Comparison of ENCODE assay signal across 8 cellular contexts in genomic region chr1:11099310-11100148, GRCh38. TPM values are rescaled to one million over a fixed set of nuclear protein-coding genes. Genes with fewer than 3 reads are reported as not detected.
DNase-seq lines count a peak whose midpoint lies in the region; ATAC-seq and TF ChIP-seq lines count a peak whose summit lies in the region.

EXOSC10 (minus strand) TSS chr1:11099869; CDS start chr1:11099831, 38 bp downstream.

- WGBS in H9 (ENCODE audit: extremely low coverage, insufficient read length, low lambda C conversion rate) = no CpG with 5 or more reads among the region's 78 CpGs

- H3K4me2 ChIP-seq in H9 (ENCODE audit: insufficient read depth, insufficient read length, low read length) (peak within 1 kb of the TSS; percentile 50), MM.1S (ENCODE audit: low read depth, low read length) (peak within 1 kb of the TSS; percentile 89), neural cell (ENCODE audit: low read length) (peak within 1 kb of the TSS; percentile 92)

- no peak within 1 kb of the TSS for H2BK20ac ChIP-seq in H9 (ENCODE audit: low read depth, low read length, poor library complexity, severe bottlenecking)

- no peak within 1 kb of the TSS for H2BK15ac ChIP-seq in H9 (ENCODE audit: low read depth, low read length)

- peak; percentile 90 for DNase-seq in EL
- DNase-seq in H9 = peak; percentile 94
- DNase-seq in MM.1S = peak; percentile 94
- DNase-seq in SHP77 treated with DMSO at 0.1 percent for 48 hours (lab: John Stamatoyannopoulos, UW) = peak; percentile 83
- DNase-seq in activated gamma-delta T cell treated with Interleukin-2 at 50 U/mL for 16 hours = peak; percentile 95
- peak; percentile 85 for DNase-seq in fibroblast of villous mesenchyme (ENCODE audit: low read depth)
- DNase-seq in stimulated activated naive CD8-positive, alpha-beta T cell treated with anti-CD3 and anti-CD28 coated beads, Interleukin-15, amount 100 ng/mL, for 72 hours = peak; percentile 94 to 95

- no peaks in the 10 kb centered on the region for H3K9me3 Mint-ChIP-seq in H9
- H3K9me3 Mint-ChIP-seq in stimulated activated naive CD8-positive, alpha-beta T cell treated with anti-CD3 and anti-CD28 coated beads, Interleukin-15, amount 100 ng/mL, for 72 hours = no peaks in the 10 kb centered on the region

- H3K27me3 Mint-ChIP-seq in H9 (ENCODE audit: low read depth) = no peaks in the 10 kb centered on the region
- no peaks in the 10 kb centered on the region for H3K27me3 Mint-ChIP-seq in stimulated activated naive CD8-positive, alpha-beta T cell treated with anti-CD3 and anti-CD28 coated beads, Interleukin-15, amount 100 ng/mL, for 72 hours

- no peak for TF ChIP-seq EP300 in neural cell (conservative IDR thresholded peaks at IDR 0.05; ENCODE audit: poor library complexity, severe bottlenecking)

- H3K79me2 ChIP-seq in H9 (ENCODE audit: insufficient read depth, low read length) (no peaks in the 10 kb centered on the region), MM.1S (ENCODE audit: low read length) (peaks cover 26% of the 10 kb centered on the region), neural cell (replicated peaks; ENCODE audit: insufficient read depth, low read length) (peaks cover 19% of the 10 kb centered on the region)

- H4K91ac ChIP-seq in H9 (ENCODE audit: insufficient read length, low read depth, low read length) = no peak within 1 kb of the TSS

- H2BK120ac ChIP-seq in H9 (ENCODE audit: low read depth, low read length, poor library complexity, severe bottlenecking) = no peak within 1 kb of the TSS

- H3K4ac ChIP-seq in H9 (ENCODE audit: low read depth, low read length) = no peak within 1 kb of the TSS

- H3K4me3 ChIP-seq in MM.1S (ENCODE audit: low read length) = peak within 1 kb of the TSS; percentile 97
- H3K4me3 ChIP-seq in fibroblast of villous mesenchyme (ENCODE audit: low read depth, low read length) = peak within 1 kb of the TSS; percentile 98
- peak within 1 kb of the TSS; percentile 96 for H3K4me3 ChIP-seq in neural cell (ENCODE audit: low read length)

- H3K18ac ChIP-seq in H9 (ENCODE audit: insufficient read length, low read depth, low read length) = peak within 1 kb of the TSS; percentile 76

- no peaks in the 10 kb centered on the region for H3K9me3 ChIP-seq in H9 (ENCODE audit: control insufficient read depth, low read depth, low read length)
- H3K9me3 ChIP-seq in MM.1S (replicated peaks; ENCODE audit: insufficient read depth, low read length) = no peaks in the 10 kb centered on the region
- no peaks in the 10 kb centered on the region for H3K9me3 ChIP-seq in neural cell (ENCODE audit: low read length)

- H2AFZ ChIP-seq in H9 (ENCODE audit: low read length) = peak within 1 kb of the TSS; percentile 44
- peak within 1 kb of the TSS; percentile 85 for H2AFZ ChIP-seq in MM.1S (ENCODE audit: low read length)
- peak within 1 kb of the TSS; percentile 90 for H2AFZ ChIP-seq in neural cell (ENCODE audit: low read depth, low read length)

- H3F3A ChIP-seq in MM.1S (ENCODE audit: insufficient read depth, low read length) (no peaks in the 10 kb centered on the region), neural cell (ENCODE audit: insufficient read depth, low read length, poor library complexity, severe bottlenecking) (no peaks in the 10 kb centered on the region)

- H3K27ac ChIP-seq in H9 (ENCODE audit: insufficient read length, low read depth, low read length) (no peak within 1 kb of the TSS), MM.1S (ENCODE audit: low read length) (peak within 1 kb of the TSS; percentile 66; the same call in 1 of the 2 replicates), neural cell (ENCODE audit: low read length) (peak within 1 kb of the TSS; percentile 75)

- no peak within 1 kb of the TSS for H3K23ac ChIP-seq in H9 (ENCODE audit: insufficient read length, low read depth, low read length)

- H4K8ac ChIP-seq in H9 (replicated peaks; ENCODE audit: insufficient read length, low read depth, low read length) = no peak within 1 kb of the TSS

- no peaks in the 10 kb centered on the region; the same call in 1 of the 2 replicates for H3K36me3 ChIP-seq in MM.1S (replicated peaks; ENCODE audit: insufficient read depth, low read length)
- H3K36me3 ChIP-seq in neural cell (ENCODE audit: insufficient read depth, low read length) = no peaks in the 10 kb centered on the region

- peak within 1 kb of the TSS; percentile 90 to 99 (median 97) for H3K27ac Mint-ChIP-seq in H9
- peak within 1 kb of the TSS; percentile 99 to 100 for H3K27ac Mint-ChIP-seq in stimulated activated naive CD8-positive, alpha-beta T cell treated with anti-CD3 and anti-CD28 coated beads, Interleukin-15, amount 100 ng/mL, for 72 hours

- ATAC-seq in stimulated activated naive CD8-positive, alpha-beta T cell treated with anti-CD3 and anti-CD28 coated beads, Interleukin-15, amount 100 ng/mL, for 72 hours = peak; percentile 97

- H3K36me3 Mint-ChIP-seq in H9 (ENCODE audit: insufficient read depth in 1 of 3, low read depth in 3 of 3) = peaks cover 9 to 37% (median 33%) of the 10 kb centered on the region in 3 experiments; a peak in 6 of 7 replicates

- H3K56ac ChIP-seq in H9 (ENCODE audit: insufficient read length, low read depth, low read length) = no peak within 1 kb of the TSS

- no peak for TF ChIP-seq CTCF in H9 (conservative IDR thresholded peaks at IDR 0.05)
- no peak for TF ChIP-seq CTCF in MM.1S (IDR thresholded peaks at IDR 0.05; ENCODE audit: low read length)
- no peak for TF ChIP-seq CTCF in fibroblast of villous mesenchyme (IDR thresholded peaks at IDR 0.05; ENCODE audit: insufficient read depth, low read depth, low read length)
- TF ChIP-seq CTCF in neural cell (IDR thresholded peaks at IDR 0.05; ENCODE audit: poor library complexity, severe bottlenecking) = no peak

- no peaks in the 10 kb centered on the region for H3K9me2 ChIP-seq in MM.1S (replicated peaks; ENCODE audit: insufficient read depth, low read length)
- H3K9me2 ChIP-seq in neural cell (ENCODE audit: insufficient read depth, low read length) = no peaks in the 10 kb centered on the region

- H2BK12ac ChIP-seq in H9 (ENCODE audit: insufficient read length, low read depth, low read length) = no peak within 1 kb of the TSS

- H3K27me3 ChIP-seq in H9 (ENCODE audit: insufficient read depth, low read length) = no peaks in the 10 kb centered on the region
- H3K27me3 ChIP-seq in MM.1S (replicated peaks; ENCODE audit: insufficient read depth, low read length) = no peaks in the 10 kb centered on the region
- no peaks in the 10 kb centered on the region for H3K27me3 ChIP-seq in neural cell (ENCODE audit: insufficient read depth, low read depth, low read length)

- H2BK5ac ChIP-seq in H9 (ENCODE audit: insufficient read length, low read length) = no peak within 1 kb of the TSS

- H3K4me3 Mint-ChIP-seq in H9 = peak within 1 kb of the TSS; percentile 94 to 96
- peak within 1 kb of the TSS; percentile 96 to 97 for H3K4me3 Mint-ChIP-seq in stimulated activated naive CD8-positive, alpha-beta T cell treated with anti-CD3 and anti-CD28 coated beads, Interleukin-15, amount 100 ng/mL, for 72 hours

- H3K79me1 ChIP-seq in H9 (ENCODE audit: insufficient read depth, low read depth, low read length, poor library complexity, severe bottlenecking) = no peaks in the 10 kb centered on the region

- peak; percentile 10 for TF ChIP-seq RAD21 in neural cell (conservative IDR thresholded peaks at IDR 0.05)

- H4K20me1 ChIP-seq in H9 (ENCODE audit: control insufficient read depth, insufficient read depth, insufficient read length) (no peaks in the 10 kb centered on the region), MM.1S (ENCODE audit: insufficient read depth, low read length) (no peaks in the 10 kb centered on the region), neural cell (ENCODE audit: insufficient read depth) (no peaks in the 10 kb centered on the region)

- H4K5ac ChIP-seq in H9 (ENCODE audit: insufficient read length, low read depth, low read length) = no peak within 1 kb of the TSS

- no peak within 1 kb of the TSS for H3T11ph ChIP-seq in H9 (ENCODE audit: low read length)

- peak within 1 kb of the TSS; percentile 88 for H3K14ac ChIP-seq in H9 (ENCODE audit: insufficient read depth, low read length)

- H3K4me1 Mint-ChIP-seq in H9 = peaks cover 3 to 4% of the 10 kb centered on the region in 2 experiments; a peak in 3 of 4 replicates
- H3K4me1 Mint-ChIP-seq in stimulated activated naive CD8-positive, alpha-beta T cell treated with anti-CD3 and anti-CD28 coated beads, Interleukin-15, amount 100 ng/mL, for 72 hours = peaks cover 20% of the 10 kb centered on the region

- H3K4me1 ChIP-seq in H9 (ENCODE audit: insufficient read depth, low read length) (no peaks in the 10 kb centered on the region), MM.1S (ENCODE audit: low read length) (peaks cover 6% of the 10 kb centered on the region)

- H2AK5ac ChIP-seq in H9 (ENCODE audit: insufficient read length, low read length) = no peak within 1 kb of the TSS

- H3K23me2 ChIP-seq in H9 (ENCODE audit: insufficient read length, low read depth, low read length, poor library complexity, severe bottlenecking) = no peaks in the 10 kb centered on the region

- H3K9ac ChIP-seq in H9 (ENCODE audit: extremely low read depth, insufficient read length, low read length) (peak within 1 kb of the TSS; percentile 82), MM.1S (ENCODE audit: low read length) (peak within 1 kb of the TSS; percentile 93), neural cell (ENCODE audit: low read length) (peak within 1 kb of the TSS; percentile 91)

TF ChIP-seq in neural cell, 6 proteins besides CTCF, POLR2A, EP300 and RAD21 (continues in another document):
- TF ChIP-seq TAF1 (IDR thresholded peaks at IDR 0.05; ENCODE audit: low read depth) = peak; percentile 11
- peak; percentile 86 for TF ChIP-seq MXI1 (conservative IDR thresholded peaks at IDR 0.05; ENCODE audit: poor library complexity, severe bottlenecking)
- peak; percentile 85 for TF ChIP-seq POLR2AphosphoS5 (IDR thresholded peaks at IDR 0.05)

RNA-seq across cellular contexts. Expression of gene EXOSC10, which starts in this region (rescaled TPM):
- total RNA-seq in H9 (2021) = 83.4 and 89.0 TPM in 2 replicates
- 48.0 and 60.5 TPM in 2 replicates for total RNA-seq in fibroblast of villous mesenchyme
- 112 and 115 TPM in 2 replicates for polyA plus RNA-seq in neural cell
- 61.8 and 65.9 TPM in 2 replicates for polyA minus RNA-seq in neural cell
